ENCODE assay signal across 8 cellular contexts in the genomic region with DNA sequence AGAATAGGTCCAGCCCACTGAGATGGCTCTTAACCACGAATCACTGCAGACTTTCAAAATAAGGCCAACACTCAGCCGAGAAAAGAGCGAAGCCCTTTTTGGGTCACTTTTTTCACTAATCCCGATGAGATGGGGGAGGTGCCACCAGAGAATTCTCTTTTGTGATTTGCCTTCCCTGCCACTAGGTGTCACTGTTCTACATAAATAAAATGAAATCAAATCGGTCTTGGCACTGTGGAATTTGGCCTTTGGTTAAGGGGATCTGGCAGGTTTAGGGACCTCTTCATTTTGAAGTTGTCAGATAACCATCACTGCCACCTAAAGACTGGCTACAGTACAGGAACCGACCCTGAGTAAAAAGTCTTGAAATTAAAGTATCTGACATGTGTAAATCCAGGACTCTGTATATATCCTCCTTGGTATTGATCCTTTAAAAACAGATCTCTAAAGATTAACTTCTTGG.
DNase-seq lines count a peak whose midpoint lies in the region; ATAC-seq and TF ChIP-seq lines count a peak whose summit lies in the region.

No MANE protein-coding gene starts in this region.

- H3K27me3 ChIP-seq in lung (ENCODE audit: control insufficient read depth, insufficient read depth) (no peaks in the 10 kb centered on the region), transverse colon (no peaks in the 10 kb centered on the region)

- H3K27ac ChIP-seq in lung (ENCODE audit: low read depth in 1 of 2, low read length in 1 of 2), result no peak overlapping the region
- H3K27ac ChIP-seq in transverse colon, result no peak overlapping the region

- intact Hi-C loops in transverse colon (cut with DNase I; ENCODE audit: low total_unique reads), result no loop called here

- TF ChIP-seq EP300 in transverse colon (IDR thresholded peaks at IDR 0.05; ENCODE audit: low read depth), result no peak

- ATAC-seq in lung (ENCODE audit: insufficient read depth, low FRiP score) (no peak), HG02852 (IDR thresholded peaks at IDR 0.05; ENCODE audit: unreplicated experiment) (no peak)

- no peak for TF ChIP-seq POLR2A in transverse colon (IDR thresholded peaks at IDR 0.05)

- H3K4me1 ChIP-seq in lung (ENCODE audit: control insufficient read depth in 2 of 2, insufficient read depth in 2 of 2, low read length in 2 of 2) (no peaks in the 10 kb centered on the region), transverse colon (peaks cover 0 to 6% (median 3%) of the 10 kb centered on the region in 4 donors)

- 2 to 4% methylated on average over 6 of the region's 6 CpGs for WGBS in lung, 2 donors
- 0 to 3% methylated on average over 1 to 6 of the region's 6 CpGs for WGBS in transverse colon (ENCODE audit: low coverage in 1 of 2), 2 donors

- in situ Hi-C loops in transverse colon (cut with MboI; ENCODE audit: low pct_ligation_motif_present in 1 of 4, low pct_unique_long_range_greater_than_20kb in 1 of 4, low sequenced_read_pairs in 3 of 4), result loop anchor here in 3 of 4 donors (25.0 kb wide), 1 partner anchor 1274 kb away; no protein-coding TSS in a partner anchor

- peak; percentile 41; the same call in 1 of the 2 replicates for TF ChIP-seq CTCF in GM12875 (IDR thresholded peaks at IDR 0.05; ENCODE audit: borderline replicate concordance, insufficient read depth, low read depth, low read length)
- peak; percentile 52 for TF ChIP-seq CTCF in lung (IDR thresholded peaks at IDR 0.05; ENCODE audit: control extremely low read depth, extremely low read depth)
- TF ChIP-seq CTCF in transverse colon (IDR thresholded peaks at IDR 0.05), result peak; percentile 68 to 75 (median 73)

- peak; percentile 45 for DNase-seq in AG08395 (ENCODE audit: low spot score)
- DNase-seq in NCI-H1694 treated with DMSO at 0.1 percent for 48 hours (lab: John Stamatoyannopoulos, UW), result peak; percentile 26
- peak in 3 of 5 donors; percentile 5 to 42 (median 11) for DNase-seq in T-helper 1 cell
- peak; percentile 29 to 50 for DNase-seq in dermis microvascular lymphatic vessel endothelial cell (ENCODE audit: low read depth in 2 of 2)
- no peak for DNase-seq in lung (ENCODE audit: low spot score)
- peak; percentile 7 for DNase-seq in transverse colon

- H3K9me3 ChIP-seq in lung (ENCODE audit: control insufficient read depth in 2 of 2, insufficient read depth in 1 of 2, low read length in 1 of 2), result no peaks in the 10 kb centered on the region
- H3K9me3 ChIP-seq in transverse colon, result no peaks in the 10 kb centered on the region

- H3K36me3 ChIP-seq in lung (ENCODE audit: control insufficient read depth in 2 of 2, insufficient read depth in 2 of 2, low read length in 2 of 2), result no peaks in the 10 kb centered on the region
- no peaks in the 10 kb centered on the region for H3K36me3 ChIP-seq in transverse colon

- no peak overlapping the region for H3K4me3 ChIP-seq in GM12875 (ENCODE audit: low read depth, low read length)
- no peak overlapping the region for H3K4me3 ChIP-seq in lung
- no peak overlapping the region for H3K4me3 ChIP-seq in transverse colon
